ENCODE assay signal across 9 cellular contexts in the genomic region with DNA sequence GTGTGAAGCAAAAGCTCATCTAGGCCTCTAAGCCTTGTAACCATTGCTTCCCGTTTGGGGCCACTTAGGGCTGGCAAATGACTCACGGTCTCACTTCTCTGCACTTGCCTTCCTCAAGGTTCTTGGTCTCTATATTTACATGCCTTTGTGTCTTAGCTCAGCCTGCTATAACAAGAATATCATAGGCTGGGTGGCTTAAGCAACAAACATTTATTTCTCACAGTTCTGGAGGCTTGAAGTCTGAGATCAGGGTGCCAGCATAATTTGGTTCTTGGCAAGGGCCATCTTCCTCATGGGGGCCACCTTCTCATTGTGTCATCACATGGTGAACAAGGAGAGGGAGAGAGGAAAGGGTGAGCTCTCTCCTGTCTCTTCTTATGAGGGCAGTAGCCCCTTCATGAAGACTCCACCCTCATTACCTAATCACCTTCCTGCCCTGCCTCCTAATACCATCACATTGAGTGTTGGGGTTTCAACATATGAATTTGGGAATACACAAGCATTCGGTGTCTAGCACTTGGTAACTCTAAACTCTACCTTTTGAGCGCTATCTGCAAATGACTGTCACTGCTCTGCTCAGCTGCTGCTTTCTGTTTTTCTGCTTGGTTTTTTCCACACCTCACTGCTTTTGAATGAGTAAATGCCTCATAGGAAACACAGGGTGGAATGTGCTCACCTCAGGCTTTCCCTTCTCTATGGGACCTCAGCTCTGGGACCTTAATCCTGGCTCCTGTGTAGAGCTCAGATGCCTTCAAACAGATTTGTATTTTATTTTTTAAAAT. TPM values are rescaled to one million over a fixed set of nuclear protein-coding genes. Genes with fewer than 3 reads are reported as not detected.
DNase-seq lines count a peak whose midpoint lies in the region; ATAC-seq, FAIRE-seq and TF ChIP-seq lines count a peak whose summit lies in the region.
"Had no signal": no experiment of that assay in that cellular context is flagged by ENCODE, and none has a peak within 500 bp of the region (broad histone marks: within the 10 kb centered on the region; RNA-seq: fewer than 3 reads in every experiment).

No MANE protein-coding gene starts in this region.

- peak; percentile 68 for ATAC-seq in HG02763 (IDR thresholded peaks at IDR 0.05; ENCODE audit: unreplicated experiment)
- ATAC-seq in HG03045 (IDR thresholded peaks at IDR 0.05; ENCODE audit: unreplicated experiment), result no peak
- no peak for ATAC-seq in naive thymus-derived CD8-positive, alpha-beta T cell

- H3K9me3 Mint-ChIP-seq in naive thymus-derived CD8-positive, alpha-beta T cell, result no peaks in the 10 kb centered on the region
- H3K9me3 Mint-ChIP-seq: IgD-negative memory B cell had no signal

- H3K27me3 Mint-ChIP-seq in naive thymus-derived CD8-positive, alpha-beta T cell, result peaks cover 0 to 11% (median 7%) of the 10 kb centered on the region in 5 donors

- intact Hi-C loops in kidney (cut with DNase I), result no loop called here

- no peak overlapping the region for H3K4me3 ChIP-seq in kidney (ENCODE audit: low read length in 2 of 2)

- no peak for TF ChIP-seq CTCF in kidney (IDR thresholded peaks at IDR 0.05; ENCODE audit: borderline replicate concordance, extremely low read depth, insufficient read depth)

- H3K27ac Mint-ChIP-seq in naive thymus-derived CD8-positive, alpha-beta T cell, result no peak overlapping the region
- H3K27ac Mint-ChIP-seq: IgD-negative memory B cell had no signal

- H3K4me1 Mint-ChIP-seq in naive thymus-derived CD8-positive, alpha-beta T cell, result peaks cover 0 to 2% (median 0%) of the 10 kb centered on the region in 4 donors
- H3K4me1 Mint-ChIP-seq: IgD-negative memory B cell had no signal

- H3K9me3 ChIP-seq in kidney (ENCODE audit: control insufficient read depth in 1 of 2, low read length in 2 of 2), result no peaks in the 10 kb centered on the region

- DNase-seq in GM12891 (ENCODE audit: insufficient read length, low spot score) (no peak), SKM-1 (lab: John Stamatoyannopoulos, UW; ENCODE audit: unreplicated experiment) (peak; percentile 59), kidney (no peak), caudate nucleus (lab: John Stamatoyannopoulos, UW) (no peak)
- DNase-seq in naive thymus-derived CD8-positive, alpha-beta T cell, result no peak
- DNase-seq in activated effector memory CD4-positive, alpha-beta T cell treated with anti-CD3 and anti-CD28 coated beads, Interleukin-2, amount 50 U/mL, for 16 hours, result no peak

- H3K27ac ChIP-seq in kidney (ENCODE audit: low read depth in 2 of 2, low read length in 2 of 2) (peak overlapping the region; percentile 68 to 79), caudate nucleus (ENCODE audit: low read depth, low read length) (no peak overlapping the region)

- H3K4me1 ChIP-seq in kidney (ENCODE audit: control insufficient read depth in 1 of 2, insufficient read depth in 1 of 2, low read depth in 1 of 2, low read length in 2 of 2), result peaks cover 0 to 2% of the 10 kb centered on the region in 2 donors

- POLR2A ChIA-PET in naive thymus-derived CD8-positive, alpha-beta T cell (lab: Charles Lee), result no interaction called here

- TF ChIP-seq POLR2A in GM12891 (IDR thresholded peaks at IDR 0.05; ENCODE audit: low read depth, low read length), result no peak

- H3K9ac ChIP-seq in kidney (ENCODE audit: low read length in 2 of 2), result peak overlapping the region in 1 of 2 donors; percentile 44

- H3K36me3 Mint-ChIP-seq in naive thymus-derived CD8-positive, alpha-beta T cell, result no peaks in the 10 kb centered on the region
- H3K36me3 Mint-ChIP-seq: IgD-negative memory B cell had no signal

- FAIRE-seq in GM12891 (lab: Jason Lieb, UNC) (peak; percentile 64), kidney (lab: Jason Lieb, UNC) (no peak)

- H3K4me3 Mint-ChIP-seq in naive thymus-derived CD8-positive, alpha-beta T cell, result no peak overlapping the region
- H3K4me3 Mint-ChIP-seq: IgD-negative memory B cell had no signal

- H3K36me3 ChIP-seq in kidney (ENCODE audit: control insufficient read depth in 1 of 2, insufficient read depth in 2 of 2, low read length in 2 of 2), result no peaks in the 10 kb centered on the region

TF ChIP-seq in GM12891, 5 proteins besides CTCF, POLR2A, EP300 and RAD21:
- TF ChIP-seq PAX5 (IDR thresholded peaks at IDR 0.05; ENCODE audit: insufficient read depth, low read length, severe bottlenecking), result no peak
- peak; percentile 29; the same call in 1 of the 2 replicates for TF ChIP-seq SPI1 (IDR thresholded peaks at IDR 0.05; ENCODE audit: low read depth, low read length)
- no peak for TF ChIP-seq TAF1 (IDR thresholded peaks at IDR 0.05; ENCODE audit: low read depth, low read length)
- TF ChIP-seq POLR2AphosphoS5 (IDR thresholded peaks at IDR 0.05; ENCODE audit: low read depth, low read length), result no peak
- TF ChIP-seq POU2F2 (IDR thresholded peaks at IDR 0.05; ENCODE audit: low read depth, low read length), result no peak

RNA-seq across cellular contexts. Expression of gene ME3, which starts 16.2 kb away (rescaled TPM):
- polyA plus RNA-seq in GM12891 (2012; ENCODE audit: low read depth, missing spikeins), result 0.68 TPM
- total RNA-seq in kidney, result 13.2 TPM
- polyA plus RNA-seq in kidney (ENCODE audit: insufficient read depth, low read depth, low replicate concordance), result 32.2 TPM
- 1 to 10 TPM; 2.0 to 2.5 TPM for total RNA-seq in naive thymus-derived CD8-positive, alpha-beta T cell
- polyA plus RNA-seq in naive thymus-derived CD8-positive, alpha-beta T cell, result 1 to 10 TPM in 1 of 3 donors, under 1 TPM in 2; 0.48 to 1.1 (median 0.54) TPM
- polyA plus RNA-seq: IgD-negative memory B cell had no signal
